ENCODE assay signal across 8 cellular contexts in the genomic region with DNA sequence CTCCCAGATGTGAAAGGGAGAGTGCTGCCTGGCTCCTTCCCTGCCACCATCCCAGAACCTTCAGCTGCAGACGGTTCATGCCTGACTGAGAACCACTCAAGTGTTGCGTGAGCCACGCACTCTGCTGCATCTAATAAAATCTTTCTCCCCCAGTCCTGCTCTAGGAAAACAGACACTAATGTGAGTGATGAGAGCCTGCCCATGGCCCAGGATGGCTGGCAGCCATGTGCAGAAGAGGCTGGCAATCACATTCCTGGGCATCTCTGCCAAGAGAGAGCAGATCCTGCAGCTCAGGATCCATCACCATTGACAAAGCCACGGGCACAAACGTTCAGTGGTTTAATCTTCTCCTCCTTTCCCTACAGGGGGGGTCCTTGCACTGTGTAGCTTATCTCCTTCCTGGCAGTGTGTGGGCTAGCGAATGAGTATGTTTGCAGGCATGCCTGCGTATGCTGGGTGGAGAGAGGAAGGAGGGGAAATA.
DNase-seq lines count a peak whose midpoint lies in the region; ATAC-seq and TF ChIP-seq lines count a peak whose summit lies in the region.

No MANE protein-coding gene starts in this region.

- H3K36me3 ChIP-seq in RWPE2 (ENCODE audit: low read depth) (no peaks in the 10 kb centered on the region), smooth muscle cell (ENCODE audit: low read depth) (no peaks in the 10 kb centered on the region), BE2C (no peaks in the 10 kb centered on the region)

- H4K20me1 ChIP-seq in smooth muscle cell (ENCODE audit: low read depth) = no peaks in the 10 kb centered on the region

- peak overlapping the region; percentile 49 for H3K4me2 ChIP-seq in smooth muscle cell

- H3K27ac ChIP-seq in RWPE2 (ENCODE audit: poor library complexity, severe bottlenecking) (no peak overlapping the region), smooth muscle cell (ENCODE audit: low read depth) (no peak overlapping the region)

- no peaks in the 10 kb centered on the region for H3K79me2 ChIP-seq in smooth muscle cell (ENCODE audit: low read depth)

- ATAC-seq in RWPE2 (ENCODE audit: low read depth) = peak; percentile 51; the same call in 1 of the 3 replicates
- ATAC-seq in left colon = no peak

- no peak overlapping the region for H3K9ac ChIP-seq in smooth muscle cell (ENCODE audit: low read depth)

- no peak for TF ChIP-seq CTCF in RWPE2 (IDR thresholded peaks at IDR 0.05; ENCODE audit: poor library complexity, severe bottlenecking)
- peak; percentile 50 for TF ChIP-seq CTCF in smooth muscle cell (IDR thresholded peaks at IDR 0.05; ENCODE audit: borderline replicate concordance, insufficient read depth, poor library complexity, severe bottlenecking)
- no peak for TF ChIP-seq CTCF in BE2C (IDR thresholded peaks at IDR 0.05; ENCODE audit: low read depth, low read length)

- H3K4me3 ChIP-seq in RWPE2 (ENCODE audit: severe bottlenecking) (no peak overlapping the region), smooth muscle cell (no peak overlapping the region), BE2C (ENCODE audit: low read depth, low read length) (no peak overlapping the region)

- intact Hi-C loops in left colon (cut with DNase I, micrococcal nuclease) = no loop called here

- H3F3A ChIP-seq in smooth muscle cell (ENCODE audit: low read depth) = no peaks in the 10 kb centered on the region

- H3K9me3 ChIP-seq in RWPE2 (ENCODE audit: severe bottlenecking) = no peaks in the 10 kb centered on the region
- no peaks in the 10 kb centered on the region for H3K9me3 ChIP-seq in smooth muscle cell (replicated peaks; ENCODE audit: low read depth)
- H3K9me3 ChIP-seq in BE2C = no peaks in the 10 kb centered on the region

- WGBS in smooth muscle cell (ENCODE audit: low lambda C conversion rate) = 40% methylated on average over 7 of the region's 7 CpGs

- H3K4me1 ChIP-seq in RWPE2 (ENCODE audit: insufficient read depth, poor library complexity, severe bottlenecking) (no peaks in the 10 kb centered on the region), smooth muscle cell (ENCODE audit: low read depth) (no peaks in the 10 kb centered on the region), BE2C (no peaks in the 10 kb centered on the region)

- DNase-seq in NCI-H146 (lab: John Stamatoyannopoulos, UW) (peak; percentile 28), NCI-H146 treated with DMSO at 0.1 percent for 48 hours (lab: John Stamatoyannopoulos, UW; ENCODE audit: unreplicated experiment) (no peak), RWPE2 (ENCODE audit: low spot score) (no peak), glomerular visceral epithelial cell (ENCODE audit: extremely low spot score) (peak; percentile 86), smooth muscle cell (lab: John Stamatoyannopoulos, UW; ENCODE audit: unreplicated experiment) (no peak), BE2C (no peak), left colon (no peak)
- no peak for DNase-seq in activated CD4-positive, alpha-beta T cell treated with anti-CD3 and anti-CD28 coated beads, Interleukin-2, amount 50 U/mL, for 48 hours

- peak overlapping the region; percentile 1 for H2AFZ ChIP-seq in smooth muscle cell (ENCODE audit: low read depth)

- H3K27me3 ChIP-seq in RWPE2 (ENCODE audit: insufficient read depth, poor library complexity, severe bottlenecking) (no peaks in the 10 kb centered on the region), smooth muscle cell (ENCODE audit: low read depth) (no peaks in the 10 kb centered on the region), BE2C (peaks cover 3% of the 10 kb centered on the region)

Comparison
In these comparisons a context has a peak if more than half of its experiments do, and no peak if none do; other contexts are left out.
1. DNase-seq: peak in NCI-H146 (single experiment) and glomerular visceral epithelial cell (single experiment); none in NCI-H146 treated with DMSO at 0.1 percent for 48 hours (single experiment), RWPE2 (single experiment), smooth muscle cell (single experiment), BE2C (single experiment), activated CD4-positive, alpha-beta T cell treated with anti-CD3 and anti-CD28 coated beads, Interleukin-2, amount 50 U/mL, for 48 hours (0 of 2) and left colon (0 of 2).